ENCODE assay signal across 8 cellular contexts in genomic region chr6:85669735-85670194, GRCh38. TPM values are rescaled to one million over a fixed set of nuclear protein-coding genes. Genes with fewer than 3 reads are reported as not detected.
DNase-seq lines count a peak whose midpoint lies in the region; ATAC-seq and TF ChIP-seq lines count a peak whose summit lies in the region.

No MANE protein-coding gene starts in this region.

- no peaks in the 10 kb centered on the region for H3K9me3 ChIP-seq in CD4-positive, alpha-beta T cell (ENCODE audit: control insufficient read depth, low read length)
- H3K9me3 ChIP-seq in smooth muscle cell (replicated peaks; ENCODE audit: low read depth) (no peaks in the 10 kb centered on the region), ascending aorta (no peaks in the 10 kb centered on the region)

- peak overlapping the region; percentile 28 for H3K4me3 Mint-ChIP-seq in CD4-positive, alpha-beta T cell
- no peak overlapping the region for H3K4me3 Mint-ChIP-seq in chondrocyte (ENCODE audit: unreplicated experiment)

- H4K20me1 ChIP-seq in smooth muscle cell (ENCODE audit: low read depth) = peaks cover 53% of the 10 kb centered on the region

- H3K9me3 Mint-ChIP-seq in CD4-positive, alpha-beta T cell = no peaks in the 10 kb centered on the region
- H3K9me3 Mint-ChIP-seq in chondrocyte (ENCODE audit: low read depth) = no peaks in the 10 kb centered on the region

- H3K36me3 ChIP-seq in smooth muscle cell (ENCODE audit: low read depth) = no peaks in the 10 kb centered on the region
- H3K36me3 ChIP-seq in ascending aorta = peaks cover 6 to 20% of the 10 kb centered on the region in 2 donors

- H3K4me1 ChIP-seq in smooth muscle cell (ENCODE audit: low read depth) (no peaks in the 10 kb centered on the region), ascending aorta (peaks cover 0 to 14% of the 10 kb centered on the region in 2 donors)

- H3K4me1 Mint-ChIP-seq in CD4-positive, alpha-beta T cell (ENCODE audit: low read depth) = peaks cover 57% of the 10 kb centered on the region
- peaks cover 33% of the 10 kb centered on the region for H3K4me1 Mint-ChIP-seq in chondrocyte (ENCODE audit: low read depth)

- H3K4me3 ChIP-seq in smooth muscle cell = no peak overlapping the region
- no peak overlapping the region for H3K4me3 ChIP-seq in ascending aorta

- H2AFZ ChIP-seq in smooth muscle cell (ENCODE audit: low read depth) = no peak overlapping the region

- CTCF ChIA-PET in CD4-positive, alpha-beta T cell (lab: Charles Lee) = interaction anchor here (0.7 to 1.8 kb wide), 6 partner anchors 9 to 1723 kb away, joined by 3 to 8 read pairs (median 5); partner anchors contain the start of gene SYNCRIP

- H3K27ac ChIP-seq in CD4-positive, alpha-beta T cell (ENCODE audit: low read depth, low read length) = peak overlapping the region; percentile 69
- H3K27ac ChIP-seq in smooth muscle cell (ENCODE audit: low read depth) (peak overlapping the region; percentile 42), ascending aorta (no peak overlapping the region)

- WGBS in smooth muscle cell (ENCODE audit: low lambda C conversion rate) = 12% methylated on average over 4 of the region's 4 CpGs

- H3K9ac ChIP-seq in smooth muscle cell (ENCODE audit: low read depth) = no peak overlapping the region

- no peak for TF ChIP-seq CTCF in CD4-positive, alpha-beta T cell (IDR thresholded peaks at IDR 0.05)
- TF ChIP-seq CTCF in chondrocyte (IDR thresholded peaks at IDR 0.05) (no peak), smooth muscle cell (IDR thresholded peaks at IDR 0.05; ENCODE audit: borderline replicate concordance, insufficient read depth, poor library complexity, severe bottlenecking) (no peak), ascending aorta (IDR thresholded peaks at IDR 0.05) (no peak)

- peaks cover 15% of the 10 kb centered on the region for H3K79me2 ChIP-seq in smooth muscle cell (ENCODE audit: low read depth)

- ATAC-seq in CD4-positive, alpha-beta T cell (ENCODE audit: poor library complexity) = peak; percentile 94
- ATAC-seq in GM19397 (IDR thresholded peaks at IDR 0.05; ENCODE audit: unreplicated experiment) (peak; percentile 96), HG03378 (IDR thresholded peaks at IDR 0.05; ENCODE audit: unreplicated experiment) (peak; percentile 97)

- peaks cover 52% of the 10 kb centered on the region for H3K36me3 Mint-ChIP-seq in CD4-positive, alpha-beta T cell (ENCODE audit: low read depth)
- H3K36me3 Mint-ChIP-seq in chondrocyte (ENCODE audit: low read depth) = peaks cover 4% of the 10 kb centered on the region

- H3K27ac Mint-ChIP-seq in CD4-positive, alpha-beta T cell = peak overlapping the region; percentile 89
- peak overlapping the region; percentile 25 for H3K27ac Mint-ChIP-seq in chondrocyte (ENCODE audit: unreplicated experiment)

- H3F3A ChIP-seq in smooth muscle cell (ENCODE audit: low read depth) = peaks cover 22% of the 10 kb centered on the region

- POLR2A ChIA-PET in CD4-positive, alpha-beta T cell (lab: Charles Lee) = interaction anchor here (0.9 to 5.0 kb wide), 5 partner anchors 9 to 77 kb away, joined by 3 to 139 read pairs (median 10); partner anchors contain the start of gene SYNCRIP

- peak; percentile 7 to 35 (median 25) for DNase-seq in CD4-positive, alpha-beta T cell
- DNase-seq in T-helper 1 cell (peak in 4 of 5 donors; percentile 13 to 91 (median 23)), chondrocyte (ENCODE audit: low spot score) (no peak), smooth muscle cell (lab: John Stamatoyannopoulos, UW; ENCODE audit: unreplicated experiment) (no peak), pons (ENCODE audit: low spot score) (no peak), ascending aorta (ENCODE audit: low spot score in 2 of 2) (no peak)

- intact Hi-C loops in CD4-positive, alpha-beta T cell (cut with DNase I, micrococcal nuclease) = loop anchor here (1.0 to 10.0 kb wide), 4 partner anchors 9 to 315 kb away; no protein-coding TSS in a partner anchor
- intact Hi-C loops in ascending aorta (cut with DNase I) = loop anchor here (10.0 kb wide), 1 partner anchor 205 kb away; no protein-coding TSS in a partner anchor

- no peaks in the 10 kb centered on the region for H3K27me3 ChIP-seq in CD4-positive, alpha-beta T cell (ENCODE audit: control insufficient read depth, insufficient read depth, low read length)
- H3K27me3 ChIP-seq in smooth muscle cell (ENCODE audit: low read depth) (no peaks in the 10 kb centered on the region), ascending aorta (no peaks in the 10 kb centered on the region)

- H3K27me3 Mint-ChIP-seq in CD4-positive, alpha-beta T cell = no peaks in the 10 kb centered on the region
- no peaks in the 10 kb centered on the region for H3K27me3 Mint-ChIP-seq in chondrocyte (ENCODE audit: low read depth)

- peak overlapping the region; percentile 61 for H3K4me2 ChIP-seq in smooth muscle cell

RNA-seq across cellular contexts. Expression of gene SYNCRIP, which starts 27.1 kb away (rescaled TPM):
- 10 to 100 TPM; 53.2 to 58.3 TPM for total RNA-seq in CD4-positive, alpha-beta T cell
- total RNA-seq in chondrocyte = 87.4 to 116 TPM (median 90.5 TPM) in 3 replicates
- total RNA-seq in smooth muscle cell = 74.6 and 87.3 TPM in 2 replicates
- polyA plus RNA-seq in smooth muscle cell = 53.1 and 60.9 TPM in 2 replicates
- 25.3 TPM for total RNA-seq in ascending aorta

Comparison
In these comparisons a context has a peak if more than half of its experiments do, and no peak if none do; other contexts are left out.
1. DNase-seq: peak in CD4-positive, alpha-beta T cell (10 of 10) and T-helper 1 cell (4 of 5); none in chondrocyte (single experiment), smooth muscle cell (single experiment), pons (single experiment) and ascending aorta (0 of 2).
2. H3K27ac ChIP-seq: peak in CD4-positive, alpha-beta T cell (single experiment) and smooth muscle cell (single experiment); none in ascending aorta (0 of 2).
3. Peak in every context shown above with its lines, with median percentiles within 50 percentile points of each other: ATAC-seq.